14 cellular contexts compared by ENCODE assay signal in the genomic region with DNA sequence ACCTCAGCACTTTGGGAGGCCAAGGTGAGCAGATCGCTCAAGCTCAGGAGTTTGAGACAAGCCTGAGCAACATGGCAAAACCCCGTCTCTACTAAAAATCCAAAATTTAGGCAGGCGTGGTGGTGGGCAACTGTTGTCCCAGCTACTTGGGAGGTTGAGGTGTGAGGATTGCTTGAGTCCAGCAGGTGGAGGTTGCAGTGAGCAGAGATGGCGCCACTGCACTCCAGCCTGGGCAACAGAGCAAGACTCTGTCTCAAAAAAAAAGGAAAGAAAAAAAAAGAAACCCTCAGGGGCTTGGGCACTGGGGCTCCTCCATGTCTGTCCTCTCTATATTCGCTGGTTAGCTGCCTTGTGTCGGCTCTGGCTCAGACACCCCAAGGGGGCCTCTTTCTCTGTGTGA.
"Had no signal": no experiment of that assay in that cellular context is flagged by ENCODE, and none has a peak within 500 bp of the region (broad histone marks: within the 10 kb centered on the region; RNA-seq: fewer than 3 reads in every experiment).

No MANE protein-coding gene starts in this region.

- H3K4me3 Mint-ChIP-seq: endodermal cell; natural killer cell treated with Interleukin-12 subunit alpha and Interleukin-12 subunit beta and Interleukin-15 and Interleukin-18, amount 100 ng/mL, for 72 hours had no signal

- H3K27ac Mint-ChIP-seq: endodermal cell; natural killer cell treated with Interleukin-12 subunit alpha and Interleukin-12 subunit beta and Interleukin-15 and Interleukin-18, amount 100 ng/mL, for 72 hours had no signal

- H3K27ac ChIP-seq: colonic mucosa, left lung, psoas muscle had no signal

- H3K36me3 Mint-ChIP-seq: natural killer cell treated with Interleukin-12 subunit alpha and Interleukin-12 subunit beta and Interleukin-15 and Interleukin-18, amount 100 ng/mL, for 72 hours had no signal

- ATAC-seq: natural killer cell treated with Interleukin-12 subunit alpha and Interleukin-12 subunit beta and Interleukin-15 and Interleukin-18, amount 100 ng/mL, for 72 hours had no signal

- DNase-seq: colonic mucosa; effector CD4-positive, alpha-beta T cell; endodermal cell; foreskin melanocyte; islet precursor cell; left lung; mesenchymal stem cell; midbrain; psoas muscle; retina; stimulated activated CD4-positive, alpha-beta T cell treated with anti-CD3 and anti-CD28 coated beads, Interleukin-2, amount 100 ng/mL, for 48 hours; stimulated activated naive CD4-positive, alpha-beta T cell treated with Interleukin-2 at 50 U/mL for 16 hours; trophoblast cell had no signal

- H3K9me3 Mint-ChIP-seq: endodermal cell; natural killer cell treated with Interleukin-12 subunit alpha and Interleukin-12 subunit beta and Interleukin-15 and Interleukin-18, amount 100 ng/mL, for 72 hours had no signal
